In genomic region chr5:1113332-1113690, GRCh38 we compare ENCODE assay signal across 1 cellular context.
TF ChIP-seq lines count a peak whose summit lies in the region.

No MANE protein-coding gene starts in this region.

TF ChIP-seq in K562, 482 proteins besides CTCF, POLR2A, EP300 and RAD21:
- TF ChIP-seq ZNF311 (CRISPR knock-in tag; IDR thresholded peaks at IDR 0.05) (no peak), TFAP4 (CRISPR knock-in tag; IDR thresholded peaks at IDR 0.05; ENCODE audit: borderline replicate concordance) (peak; percentile 23; the same call in 1 of the 2 replicates)
